In the genomic region with DNA sequence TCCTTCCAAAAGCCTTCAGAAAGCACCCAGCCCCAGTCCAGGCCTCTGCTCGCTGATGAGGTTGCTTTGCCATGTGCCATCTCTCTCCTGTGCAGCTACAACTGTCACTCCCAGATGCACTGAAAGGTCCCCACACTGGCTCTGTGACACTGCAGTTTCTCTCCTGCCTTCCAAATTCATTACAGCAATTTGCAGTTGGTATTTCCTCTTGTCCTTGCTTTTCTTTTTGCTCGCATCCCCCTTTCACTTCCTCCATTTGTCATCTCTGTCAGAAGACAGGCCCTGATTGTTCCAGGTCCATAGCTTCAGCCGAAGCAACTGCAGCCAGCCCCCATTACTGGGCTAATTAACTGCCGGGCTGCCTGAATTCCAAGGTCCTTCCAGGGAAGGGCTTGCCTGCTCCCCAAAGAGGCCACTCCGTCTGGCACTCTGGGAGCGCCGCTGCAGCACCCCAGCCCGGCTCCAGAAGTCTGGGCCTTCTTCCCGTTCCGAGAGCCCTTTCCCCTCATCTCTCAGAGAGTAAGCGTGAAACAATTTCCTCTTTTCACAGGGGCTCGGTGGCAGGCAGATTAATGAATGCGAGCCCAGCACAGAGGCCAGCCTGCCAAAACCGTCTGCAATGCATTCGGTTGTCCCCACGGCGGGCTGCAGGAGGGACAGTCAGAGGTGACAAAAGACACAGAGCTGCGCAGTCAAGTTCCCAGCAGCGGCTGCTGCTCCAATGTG, we compare ENCODE assay signal across 11 cellular contexts.
DNase-seq lines count a peak whose midpoint lies in the region; ATAC-seq and TF ChIP-seq lines count a peak whose summit lies in the region.
"Had no signal": no experiment of that assay in that cellular context is flagged by ENCODE, and none has a peak within 500 bp of the region (broad histone marks: within the 10 kb centered on the region; RNA-seq: fewer than 3 reads in every experiment).

No MANE protein-coding gene starts in this region.

- no peak overlapping the region for H4K8ac ChIP-seq in H9 (replicated peaks; ENCODE audit: insufficient read length, low read depth, low read length)

- H3K27me3 Mint-ChIP-seq in H9 (ENCODE audit: low read depth) = peaks cover 3% of the 10 kb centered on the region
- H3K27me3 Mint-ChIP-seq: CD4-positive, CD25-positive, alpha-beta regulatory T cell had no signal

- no peak overlapping the region for H3K4me2 ChIP-seq in H9 (ENCODE audit: insufficient read depth, insufficient read length, low read length)

- H3K79me1 ChIP-seq in H9 (ENCODE audit: insufficient read depth, low read depth, low read length, poor library complexity, severe bottlenecking) = no peaks in the 10 kb centered on the region

- DNase-seq in CD1c-positive myeloid dendritic cell (ENCODE audit: extremely low spot score) = peak; percentile 82
- DNase-seq in UCSD-AML1 (lab: John Stamatoyannopoulos, UW; ENCODE audit: unreplicated experiment) = peak; percentile 75
- peak; percentile 32 to 57 for DNase-seq in heart right ventricle
- peak; percentile 76 for DNase-seq in pons (ENCODE audit: low spot score)
- no peak for DNase-seq in H9
- DNase-seq in stimulated activated effector memory CD8-positive, alpha-beta T cell treated with anti-CD3 and anti-CD28 coated beads, Interleukin-12 subunit alpha, Interleukin-12 subunit beta, amount 100 ng/mL, for 72 hours (ENCODE audit: low spot score in 2 of 2) = no peak
- no peak for DNase-seq in NAMALWA (ENCODE audit: low spot score)
- DNase-seq: CD4-positive, CD25-positive, alpha-beta regulatory T cell; SW 1271 had no signal

- H4K91ac ChIP-seq in H9 (ENCODE audit: insufficient read length, low read depth, low read length) = no peak overlapping the region

- peaks cover 17% of the 10 kb centered on the region in 2 experiments for H3K4me1 Mint-ChIP-seq in H9
- H3K4me1 Mint-ChIP-seq in stimulated activated effector memory CD8-positive, alpha-beta T cell treated with anti-CD3 and anti-CD28 coated beads, Interleukin-12 subunit alpha, Interleukin-12 subunit beta, amount 100 ng/mL, for 72 hours = no peaks in the 10 kb centered on the region
- H3K4me1 Mint-ChIP-seq: CD4-positive, CD25-positive, alpha-beta regulatory T cell had no signal

- ATAC-seq in heart right ventricle (peak; percentile 17 to 69 (median 54)), GM21367 (IDR thresholded peaks at IDR 0.05; ENCODE audit: unreplicated experiment) (no peak)
- ATAC-seq in stimulated activated effector memory CD8-positive, alpha-beta T cell treated with anti-CD3 and anti-CD28 coated beads, Interleukin-12 subunit alpha, Interleukin-12 subunit beta, amount 100 ng/mL, for 72 hours = no peak

- H3K79me2 ChIP-seq in H9 (ENCODE audit: insufficient read depth, low read length) = no peaks in the 10 kb centered on the region

- no peaks in the 10 kb centered on the region for H4K20me1 ChIP-seq in H9 (ENCODE audit: control insufficient read depth, insufficient read depth, insufficient read length)

- no peak overlapping the region for H2BK120ac ChIP-seq in H9 (ENCODE audit: low read depth, low read length, poor library complexity, severe bottlenecking)

- no peak overlapping the region for H3T11ph ChIP-seq in H9 (ENCODE audit: low read length)

- H3K4me3 Mint-ChIP-seq in H9 = no peak overlapping the region
- H3K4me3 Mint-ChIP-seq in stimulated activated effector memory CD8-positive, alpha-beta T cell treated with anti-CD3 and anti-CD28 coated beads, Interleukin-12 subunit alpha, Interleukin-12 subunit beta, amount 100 ng/mL, for 72 hours = no peak overlapping the region
- H3K4me3 Mint-ChIP-seq: activated T-helper 1 cell treated with anti-CD3 and anti-CD28 coated beads, Interleukin-12 subunit alpha, Interleukin-12 subunit beta, Interleukin-2, Interleukin-4 antibody, amounts not matched to agents 30 ng/mL and 10 ng/mL and 1 ng/mL, durations not matched to agents 14 hours and 24 hours and 36 hours; CD4-positive, CD25-positive, alpha-beta regulatory T cell had no signal

- peak overlapping the region in 1 of 3 experiments; percentile 25; a peak in 2 of 7 replicates for H3K27ac Mint-ChIP-seq in H9
- H3K27ac Mint-ChIP-seq in stimulated activated effector memory CD8-positive, alpha-beta T cell treated with anti-CD3 and anti-CD28 coated beads, Interleukin-12 subunit alpha, Interleukin-12 subunit beta, amount 100 ng/mL, for 72 hours = no peak overlapping the region
- H3K27ac Mint-ChIP-seq: activated T-helper 1 cell treated with anti-CD3 and anti-CD28 coated beads, Interleukin-12 subunit alpha, Interleukin-12 subunit beta, Interleukin-2, Interleukin-4 antibody, amounts not matched to agents 30 ng/mL and 10 ng/mL and 1 ng/mL, durations not matched to agents 14 hours and 24 hours and 36 hours had no signal

- peaks cover 0 to 11% (median 3%) of the 10 kb centered on the region in 3 experiments; a peak in 6 of 7 replicates for H3K36me3 Mint-ChIP-seq in H9 (ENCODE audit: insufficient read depth in 1 of 3, low read depth in 3 of 3)
- no peaks in the 10 kb centered on the region for H3K36me3 Mint-ChIP-seq in stimulated activated effector memory CD8-positive, alpha-beta T cell treated with anti-CD3 and anti-CD28 coated beads, Interleukin-12 subunit alpha, Interleukin-12 subunit beta, amount 100 ng/mL, for 72 hours
- H3K36me3 Mint-ChIP-seq: CD4-positive, CD25-positive, alpha-beta regulatory T cell had no signal

- no peak overlapping the region for H3K4ac ChIP-seq in H9 (ENCODE audit: low read depth, low read length)

- TF ChIP-seq CTCF in heart right ventricle (IDR thresholded peaks at IDR 0.05) (no peak), H9 (conservative IDR thresholded peaks at IDR 0.05) (no peak)

- H3K9me3 ChIP-seq in heart right ventricle = peaks cover 0 to 31% (median 17%) of the 10 kb centered on the region in 11 donors
- no peaks in the 10 kb centered on the region for H3K9me3 ChIP-seq in H9 (ENCODE audit: control insufficient read depth, low read depth, low read length)

- no peak overlapping the region for H2BK15ac ChIP-seq in H9 (ENCODE audit: low read depth, low read length)

- no peaks in the 10 kb centered on the region for H3K23me2 ChIP-seq in H9 (ENCODE audit: insufficient read length, low read depth, low read length, poor library complexity, severe bottlenecking)

- peaks cover 3 to 24% (median 16%) of the 10 kb centered on the region in 9 donors for H3K4me1 ChIP-seq in heart right ventricle
- H3K4me1 ChIP-seq in H9 (ENCODE audit: insufficient read depth, low read length) = no peaks in the 10 kb centered on the region

- no peaks in the 10 kb centered on the region for H3K36me3 ChIP-seq in heart right ventricle

- H2BK12ac ChIP-seq in H9 (ENCODE audit: insufficient read length, low read depth, low read length) = no peak overlapping the region

- no peak overlapping the region for H3K18ac ChIP-seq in H9 (ENCODE audit: insufficient read length, low read depth, low read length)

- no peak overlapping the region for H4K5ac ChIP-seq in H9 (ENCODE audit: insufficient read length, low read depth, low read length)

- no peak overlapping the region for H3K9ac ChIP-seq in H9 (ENCODE audit: extremely low read depth, insufficient read length, low read length)

- no peak overlapping the region for H2AFZ ChIP-seq in H9 (ENCODE audit: low read length)

- peaks cover 8 to 15% of the 10 kb centered on the region in 2 experiments for H3K9me3 Mint-ChIP-seq in H9
- peaks cover 6% of the 10 kb centered on the region for H3K9me3 Mint-ChIP-seq in stimulated activated effector memory CD8-positive, alpha-beta T cell treated with anti-CD3 and anti-CD28 coated beads, Interleukin-12 subunit alpha, Interleukin-12 subunit beta, amount 100 ng/mL, for 72 hours

- intact Hi-C loops in heart right ventricle (cut with DNase I) = no loop called here

- 30 to 36% methylated on average over 19 of the region's 19 CpGs for WGBS in heart right ventricle, 2 donors
- WGBS in H9 (ENCODE audit: extremely low coverage, insufficient read length, low lambda C conversion rate) = no CpG with 5 or more reads among the region's 19 CpGs

- no peak overlapping the region for H3K56ac ChIP-seq in H9 (ENCODE audit: insufficient read length, low read depth, low read length)

- H3K27ac ChIP-seq in heart right ventricle = peak overlapping the region; percentile 66 to 80 (median 74)
- no peak overlapping the region for H3K27ac ChIP-seq in H9 (ENCODE audit: insufficient read length, low read depth, low read length)

- H2BK20ac ChIP-seq in H9 (ENCODE audit: low read depth, low read length, poor library complexity, severe bottlenecking) = no peak overlapping the region

- no peak overlapping the region for H3K14ac ChIP-seq in H9 (ENCODE audit: insufficient read depth, low read length)

- no peak overlapping the region for H2BK5ac ChIP-seq in H9 (ENCODE audit: insufficient read length, low read length)

- H3K27me3 ChIP-seq in heart right ventricle (no peaks in the 10 kb centered on the region), H9 (ENCODE audit: insufficient read depth, low read length) (no peaks in the 10 kb centered on the region)

- no peak overlapping the region for H2AK5ac ChIP-seq in H9 (ENCODE audit: insufficient read length, low read length)

- peak overlapping the region in 2 of 10 donors; percentile 8 to 14 for H3K4me3 ChIP-seq in heart right ventricle

- H3K23ac ChIP-seq in H9 (ENCODE audit: insufficient read length, low read depth, low read length) = no peak overlapping the region

Comparison
In these comparisons a context has a peak if more than half of its experiments do, and no peak if none do; other contexts are left out.
1. DNase-seq: peak in CD1c-positive myeloid dendritic cell (single experiment), UCSD-AML1 (single experiment), heart right ventricle (2 of 2) and pons (single experiment); none in H9 (single experiment), stimulated activated effector memory CD8-positive, alpha-beta T cell treated with anti-CD3 and anti-CD28 coated beads, Interleukin-12 subunit alpha, Interleukin-12 subunit beta, amount 100 ng/mL, for 72 hours (0 of 2) and NAMALWA (single experiment).
2. ATAC-seq: peak in heart right ventricle (8 of 8); none in stimulated activated effector memory CD8-positive, alpha-beta T cell treated with anti-CD3 and anti-CD28 coated beads, Interleukin-12 subunit alpha, Interleukin-12 subunit beta, amount 100 ng/mL, for 72 hours (single experiment) and GM21367 (single experiment).